22 cellular contexts compared by ENCODE assay signal in genomic region chrX:3678287-3678686, GRCh38. TPM values are rescaled to one million over a fixed set of nuclear protein-coding genes. Genes with fewer than 3 reads are reported as not detected.
DNase-seq lines count a peak whose midpoint lies in the region; ATAC-seq and TF ChIP-seq lines count a peak whose summit lies in the region.
"Had no signal": no experiment of that assay in that cellular context is flagged by ENCODE, and none has a peak within 500 bp of the region (broad histone marks: within the 10 kb centered on the region; RNA-seq: fewer than 3 reads in every experiment).

No MANE protein-coding gene starts in this region.

- CTCF ChIA-PET in activated CD8-positive, alpha-beta T cell treated with anti-CD3 and anti-CD28 coated beads for 36 hours (lab: Charles Lee): no interaction called here

- H2BK12ac ChIP-seq in mesenchymal stem cell (ENCODE audit: low read length in 2 of 2): no peak overlapping the region

- in situ Hi-C loops in astrocyte of the spinal cord (cut with HindIII; ENCODE audit: low sequenced_read_pairs): no loop called here

- no peak overlapping the region for H2BK5ac ChIP-seq in mesenchymal stem cell (ENCODE audit: low read depth, low read length, poor library complexity, severe bottlenecking)

- no peak overlapping the region for H3K4me3 ChIP-seq in CD4-positive, CD25-positive, alpha-beta regulatory T cell (ENCODE audit: low read depth, low read length)
- H3K4me3 ChIP-seq in astrocyte of the spinal cord (ENCODE audit: low read depth, low read length): no peak overlapping the region
- H3K4me3 ChIP-seq in mesenchymal stem cell (ENCODE audit: insufficient read depth in 1 of 2, low read depth in 1 of 2, low read length in 2 of 2): no peak overlapping the region
- H3K4me3 ChIP-seq: cardiac muscle cell, lung, pancreas, SJCRH30, uterus had no signal

- no peak overlapping the region for H4K8ac ChIP-seq in mesenchymal stem cell (ENCODE audit: low read length)

- no peaks in the 10 kb centered on the region for H3K4me1 ChIP-seq in CD4-positive, CD25-positive, alpha-beta regulatory T cell (ENCODE audit: control insufficient read depth, insufficient read depth, low read length, poor library complexity, severe bottlenecking)
- H3K4me1 ChIP-seq in mesenchymal stem cell (ENCODE audit: control insufficient read depth, insufficient read depth, low read depth, low read length): no peaks in the 10 kb centered on the region
- H3K4me1 ChIP-seq: pancreas, uterus had no signal

- H2AFZ ChIP-seq in mesenchymal stem cell (ENCODE audit: low read depth, low read length): no peak overlapping the region

- TF ChIP-seq CTCF in HFFc6 (IDR thresholded peaks at IDR 0.05) (no peak), astrocyte of the spinal cord (IDR thresholded peaks at IDR 0.05; ENCODE audit: low read depth, low read length) (no peak)
- TF ChIP-seq CTCF in activated CD8-positive, alpha-beta T cell treated with anti-CD3 and anti-CD28 coated beads for 36 hours (IDR thresholded peaks at IDR 0.05): no peak

- no peak overlapping the region for H3K4me2 ChIP-seq in mesenchymal stem cell (ENCODE audit: low read length, poor library complexity, severe bottlenecking)

- H3K36me3 ChIP-seq in CD4-positive, CD25-positive, alpha-beta regulatory T cell (ENCODE audit: control insufficient read depth, insufficient read depth, low read length): peaks cover 4% of the 10 kb centered on the region
- peaks cover 2 to 4% of the 10 kb centered on the region in 2 experiments for H3K36me3 ChIP-seq in mesenchymal stem cell (ENCODE audit: control insufficient read depth in 1 of 2, insufficient read depth in 2 of 2, low read depth in 1 of 2, low read length in 2 of 2)
- H3K36me3 ChIP-seq: pancreas, uterus had no signal

- H3K14ac ChIP-seq in mesenchymal stem cell (ENCODE audit: low read length in 2 of 2): no peak overlapping the region

- POLR2A ChIA-PET in activated CD8-positive, alpha-beta T cell treated with anti-CD3 and anti-CD28 coated beads for 36 hours (lab: Charles Lee): no interaction called here

- no peak overlapping the region for H3K4me3 Mint-ChIP-seq in CD4-positive, CD25-positive, alpha-beta regulatory T cell
- no peak overlapping the region for H3K4me3 Mint-ChIP-seq in HFFc6
- H3K4me3 Mint-ChIP-seq in activated CD8-positive, alpha-beta T cell treated with anti-CD3 and anti-CD28 coated beads for 36 hours: no peak overlapping the region

- no peak overlapping the region for H2BK15ac ChIP-seq in mesenchymal stem cell (ENCODE audit: low read depth, poor library complexity, severe bottlenecking)

- H3K23ac ChIP-seq in mesenchymal stem cell (ENCODE audit: low read length in 2 of 2): no peak overlapping the region

- no peaks in the 10 kb centered on the region for H3K27me3 Mint-ChIP-seq in CD4-positive, CD25-positive, alpha-beta regulatory T cell
- H3K27me3 Mint-ChIP-seq in HFFc6 (ENCODE audit: insufficient read depth): no peaks in the 10 kb centered on the region
- H3K27me3 Mint-ChIP-seq in activated CD8-positive, alpha-beta T cell treated with anti-CD3 and anti-CD28 coated beads for 36 hours: no peaks in the 10 kb centered on the region

- H3K4me1 Mint-ChIP-seq in CD4-positive, CD25-positive, alpha-beta regulatory T cell: peaks cover 14 to 33% (median 17%) of the 10 kb centered on the region in 4 donors
- peaks cover 8% of the 10 kb centered on the region for H3K4me1 Mint-ChIP-seq in HFFc6 (ENCODE audit: low read depth)
- peaks cover 17% of the 10 kb centered on the region for H3K4me1 Mint-ChIP-seq in activated CD8-positive, alpha-beta T cell treated with anti-CD3 and anti-CD28 coated beads for 36 hours (ENCODE audit: low read depth)

- H3K9ac ChIP-seq in mesenchymal stem cell (ENCODE audit: low read length): no peak overlapping the region

- no peak for DNase-seq in CD4-positive, CD25-positive, alpha-beta regulatory T cell
- DNase-seq in HFFc6 (no peak), astrocyte of the spinal cord (ENCODE audit: low read depth, low spot score) (peak; percentile 18), mesenchymal stem cell (peak; percentile 44), ureter (ENCODE audit: low spot score) (no peak), NCI-H1417 treated with DMSO at 0.1 percent for 48 hours (lab: John Stamatoyannopoulos, UW) (no peak)
- DNase-seq in activated CD8-positive, alpha-beta T cell treated with anti-CD3 and anti-CD28 coated beads for 36 hours: no peak
- DNase-seq: AML-193; effector memory CD4-positive, alpha-beta T cell; HCEC 1CT; head of caudate nucleus; Karpas-422; NCI-H1105; NCI-H774; pancreas; SJCRH30; stimulated activated CD4-positive, alpha-beta T cell treated with anti-CD3 and anti-CD28 coated beads, Interleukin-4, amount 100 ng/mL, for 24 hours; T-helper 2 cell; uterus had no signal

- H3K9me3 ChIP-seq in CD4-positive, CD25-positive, alpha-beta regulatory T cell (ENCODE audit: control insufficient read depth in 2 of 2, low read length in 2 of 2): no peaks in the 10 kb centered on the region
- H3K9me3 ChIP-seq in mesenchymal stem cell (ENCODE audit: control insufficient read depth, low read length): no peaks in the 10 kb centered on the region
- H3K9me3 ChIP-seq: pancreas, SJCRH30, uterus had no signal

- no peaks in the 10 kb centered on the region for H3K27me3 ChIP-seq in CD4-positive, CD25-positive, alpha-beta regulatory T cell (ENCODE audit: control insufficient read depth, insufficient read depth, low read length)
- H3K27me3 ChIP-seq in mesenchymal stem cell (ENCODE audit: control insufficient read depth in 1 of 2, insufficient read depth in 1 of 2, low read length in 2 of 2): no peaks in the 10 kb centered on the region
- H3K27me3 ChIP-seq: cardiac muscle cell, pancreas, SJCRH30, uterus had no signal

- no peak overlapping the region for H3K27ac ChIP-seq in CD4-positive, CD25-positive, alpha-beta regulatory T cell (ENCODE audit: insufficient read depth, low read length, poor library complexity, severe bottlenecking)
- H3K27ac ChIP-seq in mesenchymal stem cell (ENCODE audit: low read length, poor library complexity, severe bottlenecking): no peak overlapping the region
- H3K27ac ChIP-seq: cardiac muscle cell, pancreas, SJCRH30, uterus had no signal

- no peak for ATAC-seq in CD4-positive, CD25-positive, alpha-beta regulatory T cell (ENCODE audit: low read depth in 2 of 2)
- ATAC-seq in HG03565 (IDR thresholded peaks at IDR 0.05; ENCODE audit: unreplicated experiment): no peak
- no peak for ATAC-seq in activated CD8-positive, alpha-beta T cell treated with anti-CD3 and anti-CD28 coated beads for 36 hours
- ATAC-seq: pancreas had no signal

- peak overlapping the region; percentile 2 to 85 (median 61) for H3K27ac Mint-ChIP-seq in CD4-positive, CD25-positive, alpha-beta regulatory T cell
- H3K27ac Mint-ChIP-seq in HFFc6: peak overlapping the region; percentile 22; the same call in 1 of the 2 replicates
- H3K27ac Mint-ChIP-seq in activated CD8-positive, alpha-beta T cell treated with anti-CD3 and anti-CD28 coated beads for 36 hours: no peak overlapping the region

- peaks cover 4% of the 10 kb centered on the region for H3K79me1 ChIP-seq in mesenchymal stem cell (replicated peaks; ENCODE audit: low read length, poor library complexity, severe bottlenecking)

- H2BK120ac ChIP-seq in mesenchymal stem cell (ENCODE audit: low read depth, low read length): no peak overlapping the region

- no peak overlapping the region for H2AK5ac ChIP-seq in mesenchymal stem cell (ENCODE audit: low read length, severe bottlenecking)

- H4K91ac ChIP-seq in mesenchymal stem cell (ENCODE audit: low read length): no peak overlapping the region

- H3K4ac ChIP-seq in mesenchymal stem cell (ENCODE audit: low read depth in 1 of 2, low read length in 2 of 2): no peak overlapping the region

- H3K9me3 Mint-ChIP-seq in CD4-positive, CD25-positive, alpha-beta regulatory T cell: no peaks in the 10 kb centered on the region
- H3K9me3 Mint-ChIP-seq in HFFc6: no peaks in the 10 kb centered on the region
- no peaks in the 10 kb centered on the region for H3K9me3 Mint-ChIP-seq in activated CD8-positive, alpha-beta T cell treated with anti-CD3 and anti-CD28 coated beads for 36 hours

- whole genome bisulfite sequencing in mesenchymal stem cell: 80% methylated on average over 1 of the region's 6 CpGs

- H3K36me3 Mint-ChIP-seq in CD4-positive, CD25-positive, alpha-beta regulatory T cell: peaks cover 31% of the 10 kb centered on the region
- H3K36me3 Mint-ChIP-seq in HFFc6 (ENCODE audit: low read depth): peaks cover 3% of the 10 kb centered on the region; the same call in 1 of the 2 replicates
- H3K36me3 Mint-ChIP-seq in activated CD8-positive, alpha-beta T cell treated with anti-CD3 and anti-CD28 coated beads for 36 hours (ENCODE audit: low read depth): peaks cover 10% of the 10 kb centered on the region

- H3K18ac ChIP-seq in mesenchymal stem cell (ENCODE audit: low read depth in 1 of 2, low read length in 2 of 2): peak overlapping the region; percentile 21 to 40

- intact Hi-C loops in activated CD8-positive, alpha-beta T cell treated with anti-CD3 and anti-CD28 coated beads for 36 hours (cut with micrococcal nuclease): no loop called here

RNA-seq across cellular contexts. Expression of gene PRKX, which starts 35.2 kb away (rescaled TPM):
- total RNA-seq in CD4-positive, CD25-positive, alpha-beta regulatory T cell: 103 TPM
- polyA plus RNA-seq in CD4-positive, CD25-positive, alpha-beta regulatory T cell: 10 to 100 TPM; 47.5 to 60.1 (median 55.9) TPM
- total RNA-seq in HFFc6 (2021; fragmentation: NEBNext Ultra II Directional; extraction: Animal tissue kit (Norgen Biotek cat#: 25700)): 10 to 100 TPM in 2 of 6 experiments, 1 to 10 TPM in 4; 8.2 to 12.2 (median 9.3) TPM
- polyA plus RNA-seq in mesenchymal stem cell (2013, experiment 1 of 2): 6.2 TPM
- polyA plus RNA-seq in mesenchymal stem cell (2013, experiment 2 of 2): 6.6 TPM
- 15.2 TPM for total RNA-seq in ureter
- 10 to 100 TPM; 54.4 to 59.9 TPM for total RNA-seq in activated CD8-positive, alpha-beta T cell treated with anti-CD3 and anti-CD28 coated beads for 36 hours

Comparison
In these comparisons a context has a peak if more than half of its experiments do, and no peak if none do; other contexts are left out.
1. DNase-seq: peak in astrocyte of the spinal cord (single experiment) and mesenchymal stem cell (single experiment); none in CD4-positive, CD25-positive, alpha-beta regulatory T cell (0 of 3), HFFc6 (single experiment), ureter (single experiment), NCI-H1417 treated with DMSO at 0.1 percent for 48 hours (single experiment) and activated CD8-positive, alpha-beta T cell treated with anti-CD3 and anti-CD28 coated beads for 36 hours (single experiment).